Comparison of ENCODE assay signal across 10 cellular contexts in genomic region chr6:209432-210103, GRCh38.
DNase-seq lines count a peak whose midpoint lies in the region; ATAC-seq and TF ChIP-seq lines count a peak whose summit lies in the region.
"Had no signal": no experiment of that assay in that cellular context is flagged by ENCODE, and none has a peak within 500 bp of the region (broad histone marks: within the 10 kb centered on the region; RNA-seq: fewer than 3 reads in every experiment).

No MANE protein-coding gene starts in this region.

- H3K36me3 ChIP-seq in vagina: no peaks in the 10 kb centered on the region

- H3K27me3 ChIP-seq in vagina: no peaks in the 10 kb centered on the region

- no peak for TF ChIP-seq CTCF in vagina (IDR thresholded peaks at IDR 0.05)

- H3K4me1 ChIP-seq in vagina: no peaks in the 10 kb centered on the region

- peak; percentile 75 to 79 for DNase-seq in activated T-cell treated with anti-CD3 and anti-CD28 coated beads, Interleukin-2, amount 50 U/mL, for 48 hours
- peak; percentile 47 to 54 for DNase-seq in stimulated activated CD8-positive, alpha-beta memory T cell treated with anti-CD3 and anti-CD28 coated beads, Interleukin-7, amount 100 ng/mL, for 4 hours (ENCODE audit: low read depth in 2 of 2)
- no peak for DNase-seq in NCI-H446 (lab: John Stamatoyannopoulos, UW)
- DNase-seq in DMS153 treated with DMSO at 0.1 percent for 48 hours (lab: John Stamatoyannopoulos, UW; ENCODE audit: unreplicated experiment): no peak
- DNase-seq in vagina (ENCODE audit: extremely low spot score in 2 of 2): no peak
- DNase-seq: nucleus accumbens had no signal

- no peak overlapping the region for H3K4me3 ChIP-seq in vagina

- H3K9me3 ChIP-seq in vagina: no peaks in the 10 kb centered on the region

- peak; percentile 59 for ATAC-seq in GM19438 (IDR thresholded peaks at IDR 0.05; ENCODE audit: low read depth, unreplicated experiment)
- peak; percentile 80 for ATAC-seq in HG03175 (IDR thresholded peaks at IDR 0.05; ENCODE audit: unreplicated experiment)
- ATAC-seq in HG03139 (IDR thresholded peaks at IDR 0.05; ENCODE audit: unreplicated experiment): no peak

- intact Hi-C loops in vagina (cut with DNase I): no loop called here

- H3K27ac ChIP-seq in vagina: no peak overlapping the region
- H3K27ac ChIP-seq: HL-60 had no signal

- TF ChIP-seq POLR2A in vagina (IDR thresholded peaks at IDR 0.05): no peak

Comparison
In these comparisons a context has a peak if more than half of its experiments do, and no peak if none do; other contexts are left out.
1. DNase-seq: peak in activated T-cell treated with anti-CD3 and anti-CD28 coated beads, Interleukin-2, amount 50 U/mL, for 48 hours (2 of 2) and stimulated activated CD8-positive, alpha-beta memory T cell treated with anti-CD3 and anti-CD28 coated beads, Interleukin-7, amount 100 ng/mL, for 4 hours (2 of 2); none in NCI-H446 (0 of 2), DMS153 treated with DMSO at 0.1 percent for 48 hours (single experiment) and vagina (0 of 2).